In genomic region chrX:100445593-100445992, GRCh38 we compare ENCODE assay signal across 30 cellular contexts. TPM values are rescaled to one million over a fixed set of nuclear protein-coding genes. Genes with fewer than 3 reads are reported as not detected.
"Had no signal": no experiment of that assay in that cellular context is flagged by ENCODE, and none has a peak within 500 bp of the region (broad histone marks: within the 10 kb centered on the region; RNA-seq: fewer than 3 reads in every experiment).

No MANE protein-coding gene starts in this region.

- ATAC-seq: left colon; left lung; mucosa of descending colon; naive thymus-derived CD4-positive, alpha-beta T cell; natural killer cell treated with Interleukin-12 subunit alpha and Interleukin-12 subunit beta and Interleukin-15 and Interleukin-18, amount 100 ng/mL, for 72 hours; pancreas; right cardiac atrium; sciatic nerve; stimulated activated naive B cell treated with anti-CD40 and anti-IgM and Interleukin-4, amounts not matched to agents 10 μg/mL and 1 μg/mL and 100 μg/mL, for 72 hours; stimulated activated naive CD8-positive, alpha-beta T cell treated with anti-CD3 and anti-CD28 coated beads, Interleukin-15, Interleukin-2, amounts not matched to agents 100 U/mL and 50 U/mL, for 24 hours had no signal

- DNase-seq: hypothalamus; immature natural killer cell; kidney; left colon; left lung; midbrain; mucosa of descending colon; naive thymus-derived CD4-positive, alpha-beta T cell; pancreas; posterior cingulate gyrus; retina; right cardiac atrium; stimulated activated CD4-positive, alpha-beta T cell treated with anti-CD3 and anti-CD28 coated beads, Interleukin-12 subunit alpha, Interleukin-12 subunit beta, amount 100 ng/mL, for 4 hours; stimulated activated CD4-positive, alpha-beta T cell treated with anti-CD3 and anti-CD28 coated beads, Interleukin-15, amount 100 ng/mL, for 24 hours; stimulated activated CD4-positive, alpha-beta T cell treated with anti-CD3 and anti-CD28 coated beads, Interleukin-2, amount 100 ng/mL, for 24 hours; stimulated activated CD4-positive, alpha-beta T cell treated with anti-CD3 and anti-CD28 coated beads, Interleukin-4, amount 100 ng/mL, for 1 hour; stimulated activated naive B cell treated with anti-CD40 and anti-IgM and Interleukin-4, amounts not matched to agents 10 μg/mL and 1 μg/mL and 100 μg/mL, for 72 hours; stimulated activated naive CD8-positive, alpha-beta T cell treated with anti-CD3 and anti-CD28 coated beads, Interleukin-15, Interleukin-2, amounts not matched to agents 100 U/mL and 50 U/mL, for 24 hours; stomach; testis; thyroid gland; transverse colon; upper lobe of left lung had no signal

- H3K36me3 ChIP-seq: left lung, pancreas, prostate gland, stomach, thyroid gland, transverse colon, upper lobe of left lung, vagina had no signal

- H3K9me3 ChIP-seq: left lung, mucosa of descending colon, pancreas, prostate gland, stomach, testis, thyroid gland, transverse colon, upper lobe of left lung, vagina had no signal

- H3K4me3 ChIP-seq: left lung, lung, mucosa of descending colon, pancreas, prostate gland, skin epidermis, stomach, testis, thyroid gland, transverse colon, upper lobe of left lung, vagina had no signal

- H3K4me1 ChIP-seq: left lung, pancreas, prostate gland, stomach, testis, thyroid gland, transverse colon, vagina had no signal

- H3K27me3 ChIP-seq: left lung, stomach, testis, thyroid gland, transverse colon, upper lobe of left lung, vagina had no signal

- FAIRE-seq: islet of Langerhans, kidney, pancreas had no signal

- H3K27ac ChIP-seq: left lung, pancreas, prostate gland, skin epidermis, stomach, testis, thyroid gland, transverse colon, upper lobe of left lung, vagina had no signal

RNA-seq across cellular contexts. Expression of gene PCDH19, which starts 35.5 kb away (rescaled TPM):
- total RNA-seq: natural killer cell treated with Interleukin-12 subunit alpha and Interleukin-12 subunit beta and Interleukin-15 and Interleukin-18, amount 100 ng/mL, for 72 hours had no signal
- polyA plus RNA-seq: immature natural killer cell; naive thymus-derived CD4-positive, alpha-beta T cell had no signal
